18 cellular contexts compared by ENCODE assay signal in the genomic region with DNA sequence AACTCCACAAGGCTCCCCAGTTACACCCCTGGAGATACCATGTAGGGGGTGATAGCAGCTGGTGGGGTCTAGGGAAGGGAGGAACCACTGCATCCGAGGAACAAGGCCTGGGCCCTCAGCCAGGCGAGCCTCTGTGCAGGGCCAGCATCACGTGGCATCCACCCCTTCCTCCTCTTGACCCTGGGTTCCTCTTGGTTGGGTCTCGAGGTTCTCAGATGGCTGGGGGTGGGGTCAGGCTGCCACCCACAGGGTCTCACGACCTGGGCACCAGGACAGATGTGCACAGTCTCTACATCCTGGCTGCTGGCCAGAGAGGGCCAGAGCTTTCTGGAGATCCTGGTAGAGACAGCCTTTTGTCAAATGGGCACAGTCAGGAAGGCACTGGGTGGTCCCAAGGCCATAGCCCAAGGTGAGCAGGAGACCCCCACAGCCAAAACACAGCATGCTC. TPM values are rescaled to one million over a fixed set of nuclear protein-coding genes. Genes with fewer than 3 reads are reported as not detected.
DNase-seq lines count a peak whose midpoint lies in the region; ATAC-seq and TF ChIP-seq lines count a peak whose summit lies in the region.
"Had no signal": no experiment of that assay in that cellular context is flagged by ENCODE, and none has a peak within 500 bp of the region (broad histone marks: within the 10 kb centered on the region; RNA-seq: fewer than 3 reads in every experiment).

No MANE protein-coding gene starts in this region.

- intact Hi-C loops in left colon (cut with DNase I, micrococcal nuclease) (loop anchor here in 1 of 2 donors (10.0 kb wide), 1 partner anchor 124 kb away; no protein-coding TSS in a partner anchor), prostate gland (cut with DNase I) (loop anchor here (10.0 kb wide), 2 partner anchors 74 to 134 kb away; no protein-coding TSS in a partner anchor)

- peak overlapping the region in 2 of 11 experiments; percentile 24 to 39; a peak in 1 of 22 replicates for H3K9ac ChIP-seq in BLaER1 treated with 17β-estradiol and CSF1 and Interleukin-3, amounts not matched to agents 10 nM and 100 nM
- H3K9ac ChIP-seq: parathyroid adenoma had no signal

- no peaks in the 10 kb centered on the region for H3K27me3 ChIP-seq in BLaER1 treated with 17β-estradiol and CSF1 and Interleukin-3, amounts not matched to agents 10 nM and 100 nM
- no peaks in the 10 kb centered on the region for H3K27me3 ChIP-seq in prostate gland (replicated peaks; ENCODE audit: insufficient read depth)
- H3K27me3 ChIP-seq: vagina had no signal

- peaks cover 41 to 100% (median 76%) of the 10 kb centered on the region in 10 experiments for H3K4me1 ChIP-seq in BLaER1 treated with 17β-estradiol and CSF1 and Interleukin-3, amounts not matched to agents 10 nM and 100 nM
- H3K4me1 ChIP-seq in prostate gland (replicated peaks), result peaks cover 30% of the 10 kb centered on the region

- H3K4me2 ChIP-seq in BLaER1 treated with 17β-estradiol and CSF1 and Interleukin-3, amounts not matched to agents 10 nM and 100 nM, result peak overlapping the region; percentile 37 to 88 (median 77); a peak in 21 of 22 replicates

- peaks cover 20% of the 10 kb centered on the region for H3K4me1 Mint-ChIP-seq in T-helper 17 cell

- no peaks in the 10 kb centered on the region for H3K27me3 Mint-ChIP-seq in T-helper 17 cell
- H3K27me3 Mint-ChIP-seq: B cell; central memory CD8-positive, alpha-beta T cell had no signal

- H3K4me3 ChIP-seq in BLaER1 treated with 17β-estradiol and CSF1 and Interleukin-3, amounts not matched to agents 10 nM and 100 nM, result no peak overlapping the region
- H3K4me3 ChIP-seq in prostate gland, result no peak overlapping the region
- H3K4me3 ChIP-seq: GM12878, vagina had no signal

- peak; percentile 2 to 6 (median 2) for DNase-seq in T-helper 17 cell
- peak; percentile 16 to 36 for DNase-seq in left colon
- DNase-seq in prostate gland (ENCODE audit: low spot score), result no peak
- DNase-seq in HPDE6-E6E7 (ENCODE audit: extremely low spot score), result no peak
- no peak for DNase-seq in activated T-cell treated with anti-CD3 and anti-CD28 coated beads for 4 hours
- no peak for DNase-seq in NCI-H446 treated with DMSO at 0.1 percent for 48 hours (lab: John Stamatoyannopoulos, UW)
- DNase-seq: activated CD4-positive, alpha-beta T cell treated with anti-CD3 and anti-CD28 coated beads, Interleukin-2, amount 50 U/mL, for 48 hours; Karpas-422; NCI-H1694 treated with DMSO at 0.1 percent for 48 hours; NCI-H524; stimulated activated CD4-positive, alpha-beta T cell treated with anti-CD3 and anti-CD28 coated beads, Interleukin-1b, Interleukin-23, amount 100 ng/mL, for 48 hours had no signal

- ATAC-seq in T-helper 17 cell, result no peak
- no peak for ATAC-seq in left colon
- ATAC-seq in HG02642 (IDR thresholded peaks at IDR 0.05; ENCODE audit: poor library complexity, unreplicated experiment), result no peak
- ATAC-seq: GM12878 had no signal

- no peaks in the 10 kb centered on the region for H3K9me3 ChIP-seq in BLaER1 treated with 17β-estradiol and CSF1 and Interleukin-3, amounts not matched to agents 10 nM and 100 nM (replicated peaks in 1 of 11)
- no peaks in the 10 kb centered on the region for H3K9me3 ChIP-seq in T-helper 17 cell (ENCODE audit: control insufficient read depth, low read length, poor library complexity, severe bottlenecking)
- H3K9me3 ChIP-seq in prostate gland, result no peaks in the 10 kb centered on the region
- H3K9me3 ChIP-seq: vagina had no signal

- no peak for TF ChIP-seq POLR2A in prostate gland (IDR thresholded peaks at IDR 0.05)

- WGBS in prostate gland, result 39% methylated on average over 5 of the region's 5 CpGs

- no peak overlapping the region for H3K27ac Mint-ChIP-seq in T-helper 17 cell
- H3K27ac Mint-ChIP-seq: B cell had no signal

- H3K36me3 ChIP-seq in BLaER1 treated with 17β-estradiol and CSF1 and Interleukin-3, amounts not matched to agents 10 nM and 100 nM, result peaks cover 0 to 27% (median 5%) of the 10 kb centered on the region in 11 experiments; a peak in 7 of 22 replicates
- H3K36me3 ChIP-seq in prostate gland, result no peaks in the 10 kb centered on the region
- H3K36me3 ChIP-seq: vagina had no signal

- H4K20me1 ChIP-seq in BLaER1 treated with 17β-estradiol and CSF1 and Interleukin-3, amounts not matched to agents 10 nM and 100 nM, result peaks cover 99 to 100% (median 100%) of the 10 kb centered on the region in 11 experiments

- no peak overlapping the region for H3K4me3 Mint-ChIP-seq in T-helper 17 cell
- H3K4me3 Mint-ChIP-seq: B cell; central memory CD8-positive, alpha-beta T cell had no signal

- H3K36me3 Mint-ChIP-seq in T-helper 17 cell (ENCODE audit: low read depth), result no peaks in the 10 kb centered on the region

- H3K27ac ChIP-seq in BLaER1 treated with 17β-estradiol and CSF1 and Interleukin-3, amounts not matched to agents 10 nM and 100 nM, result no peak overlapping the region
- peak overlapping the region; percentile 37 to 41 for H3K27ac ChIP-seq in prostate gland
- H3K27ac ChIP-seq: parathyroid adenoma, vagina had no signal

- TF ChIP-seq CTCF in prostate gland (IDR thresholded peaks at IDR 0.05), result no peak

RNA-seq across cellular contexts. Expression of gene HS6ST1, which starts 10.4 kb away (rescaled TPM):
- total RNA-seq in T-helper 17 cell, result 10 to 100 TPM; 12.5 to 12.9 TPM
- 10 to 100 TPM; 20.5 to 40.4 TPM for total RNA-seq in left colon
- total RNA-seq in prostate gland, result 100 to 1,000 TPM in 1 of 2 donors, 10 to 100 TPM in 1; 69.0 to 233 TPM

Comparison
In these comparisons a context has a peak if more than half of its experiments do, and no peak if none do; other contexts are left out.
1. H3K27ac ChIP-seq: peak in prostate gland (2 of 2); none in BLaER1 treated with 17β-estradiol and CSF1 and Interleukin-3, amounts not matched to agents 10 nM and 100 nM (0 of 11).
2. DNase-seq: peak in T-helper 17 cell (3 of 3) and left colon (2 of 2); none in prostate gland (single experiment), HPDE6-E6E7 (single experiment), activated T-cell treated with anti-CD3 and anti-CD28 coated beads for 4 hours (single experiment) and NCI-H446 treated with DMSO at 0.1 percent for 48 hours (single experiment).